ENCODE assay signal across 1 cellular context in the genomic region with DNA sequence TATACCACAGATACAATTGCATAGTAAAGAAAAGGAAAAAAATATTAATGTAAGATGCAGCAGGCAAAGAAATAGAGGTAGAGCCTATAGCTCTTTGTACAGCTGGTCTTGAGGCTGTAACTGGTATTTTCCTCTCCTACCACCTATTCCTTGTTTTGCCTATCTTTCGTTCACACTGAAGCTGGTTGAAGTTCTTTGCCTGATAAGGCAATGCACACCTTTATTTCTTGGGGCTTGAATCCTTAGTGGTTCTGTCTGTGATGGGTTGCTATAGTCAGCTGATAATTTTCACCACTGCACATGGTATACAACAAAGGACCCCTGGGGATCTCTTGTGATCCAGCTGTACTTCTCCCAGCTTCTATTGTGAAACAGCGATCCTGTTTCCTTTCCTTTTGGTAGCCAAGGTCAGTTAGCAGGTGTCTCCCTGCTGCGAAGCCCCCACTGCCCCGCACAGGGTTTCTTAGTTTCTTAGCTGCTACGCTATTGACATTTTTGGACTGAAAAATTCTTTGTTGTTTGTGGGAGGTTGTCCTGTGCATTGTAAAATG.
TF ChIP-seq lines count a peak whose summit lies in the region.

No MANE protein-coding gene starts in this region.

TF ChIP-seq in GM23338, 12 proteins besides CTCF, POLR2A, EP300 and RAD21 (continued from another document):
- TF ChIP-seq POLR2AphosphoS5 (IDR thresholded peaks at IDR 0.05; ENCODE audit: low read depth) = no peak
- TF ChIP-seq JUNB (IDR thresholded peaks at IDR 0.05; ENCODE audit: unreplicated experiment) = no peak
- no peak for TF ChIP-seq EZH2phosphoT487 (IDR thresholded peaks at IDR 0.05; ENCODE audit: unreplicated experiment)
- TF ChIP-seq NANOG (IDR thresholded peaks at IDR 0.05; ENCODE audit: borderline replicate concordance) = no peak
- no peak for TF ChIP-seq ZNF114 (CRISPR knock-in tag; IDR thresholded peaks at IDR 0.05)
- TF ChIP-seq ZNF331 (CRISPR knock-in tag; IDR thresholded peaks at IDR 0.05; ENCODE audit: low read depth) = no peak
- TF ChIP-seq, protein P1, sequence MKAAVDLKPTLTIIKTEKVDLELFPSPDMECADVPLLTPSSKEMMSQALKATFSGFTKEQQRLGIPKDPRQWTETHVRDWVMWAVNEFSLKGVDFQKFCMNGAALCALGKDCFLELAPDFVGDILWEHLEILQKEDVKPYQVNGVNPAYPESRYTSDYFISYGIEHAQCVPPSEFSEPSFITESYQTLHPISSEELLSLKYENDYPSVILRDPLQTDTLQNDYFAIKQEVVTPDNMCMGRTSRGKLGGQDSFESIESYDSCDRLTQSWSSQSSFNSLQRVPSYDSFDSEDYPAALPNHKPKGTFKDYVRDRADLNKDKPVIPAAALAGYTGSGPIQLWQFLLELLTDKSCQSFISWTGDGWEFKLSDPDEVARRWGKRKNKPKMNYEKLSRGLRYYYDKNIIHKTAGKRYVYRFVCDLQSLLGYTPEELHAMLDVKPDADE (IDR thresholded peaks at IDR 0.05) = no peak
